34 cellular contexts compared by ENCODE assay signal in the genomic region with DNA sequence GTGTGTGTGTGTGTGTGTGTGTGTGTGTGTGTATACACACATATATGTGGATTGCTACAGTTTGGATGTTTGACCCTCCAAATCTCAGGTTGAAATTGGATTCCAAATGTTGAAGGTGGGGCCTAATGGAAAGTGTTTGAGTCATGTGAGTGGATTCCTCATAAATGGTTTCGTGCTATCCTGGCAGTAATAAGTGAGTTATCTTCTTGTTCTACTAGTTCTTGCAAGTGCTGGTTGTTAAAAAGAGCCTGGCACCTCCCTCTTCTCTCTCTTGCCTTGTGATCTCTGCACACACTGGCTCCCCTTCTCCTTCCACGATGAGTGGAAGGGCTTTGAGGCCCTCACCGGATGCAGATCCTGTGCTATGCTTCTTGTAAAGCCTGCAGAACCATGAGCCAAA.
"Had no signal": no experiment of that assay in that cellular context is flagged by ENCODE, and none has a peak within 500 bp of the region (broad histone marks: within the 10 kb centered on the region; RNA-seq: fewer than 3 reads in every experiment).

No MANE protein-coding gene starts in this region.

- H3K4me3 Mint-ChIP-seq: activated CD4-positive, alpha-beta memory T cell treated with anti-CD3 and anti-CD28 coated beads for 36 hours; activated CD4-positive, alpha-beta T cell treated with anti-CD3 and anti-CD28 coated beads for 36 hours; activated naive CD4-positive, alpha-beta T cell treated with anti-CD3 and anti-CD28 coated beads for 36 hours; activated T-cell treated with anti-CD3 and anti-CD28 coated beads, Interleukin-2, amount 50 U/mL, for 4 hours; activated T-helper 1 cell treated with anti-CD3 and anti-CD28 coated beads, Interleukin-12 subunit alpha, Interleukin-12 subunit beta, Interleukin-2, Interleukin-4 antibody, amounts not matched to agents 30 ng/mL and 10 ng/mL and 1 ng/mL, durations not matched to agents 14 hours and 24 hours and 36 hours had no signal

- H3K9me3 ChIP-seq: adrenal gland, body of pancreas had no signal

- H3K27me3 Mint-ChIP-seq: activated CD4-positive, alpha-beta memory T cell treated with anti-CD3 and anti-CD28 coated beads for 36 hours; activated CD4-positive, alpha-beta T cell treated with anti-CD3 and anti-CD28 coated beads for 36 hours had no signal

- H3K36me3 ChIP-seq: adrenal gland, breast epithelium had no signal

- H2AFZ ChIP-seq: PC-9 had no signal

- H3K4me2 ChIP-seq: PC-9 had no signal

- H3K4me3 ChIP-seq: adrenal gland, body of pancreas, breast epithelium, PC-9 had no signal

- H3K27ac ChIP-seq: adrenal gland, body of pancreas, breast epithelium, PC-9 had no signal

- H3K9me3 Mint-ChIP-seq: activated T-cell treated with anti-CD3 and anti-CD28 coated beads, Interleukin-2, amount 50 U/mL, for 4 hours; activated T-helper 1 cell treated with anti-CD3 and anti-CD28 coated beads, Interleukin-12 subunit alpha, Interleukin-12 subunit beta, Interleukin-2, Interleukin-4 antibody, amounts not matched to agents 30 ng/mL and 10 ng/mL and 1 ng/mL, durations not matched to agents 14 hours and 24 hours and 36 hours had no signal

- FAIRE-seq: RCC 7860 had no signal

- H3K36me3 Mint-ChIP-seq: activated CD4-positive, alpha-beta memory T cell treated with anti-CD3 and anti-CD28 coated beads for 36 hours had no signal

- H3K27me3 ChIP-seq: adrenal gland, body of pancreas, breast epithelium had no signal

- H3K4me1 ChIP-seq: adrenal gland, body of pancreas, breast epithelium had no signal

- ATAC-seq: activated CD4-positive, alpha-beta T cell treated with anti-CD3 and anti-CD28 coated beads for 36 hours; activated CD4-positive, CD25-positive, alpha-beta regulatory T cell treated with anti-CD3 and anti-CD28 coated beads, Interleukin-2, amount 50 U/mL, for 24 hours; activated naive CD4-positive, alpha-beta T cell treated with anti-CD3 and anti-CD28 coated beads, Interleukin-2, amount 50 U/mL, for 72 hours; activated T-cell treated with anti-CD3 and anti-CD28 coated beads, Interleukin-2, amount 50 U/mL, for 4 hours; body of pancreas had no signal

- DNase-seq: activated CD4-positive, alpha-beta memory T cell treated with anti-CD3 and anti-CD28 coated beads for 36 hours; activated CD4-positive, alpha-beta T cell treated with anti-CD3 and anti-CD28 coated beads for 36 hours; activated CD4-positive, alpha-beta T cell treated with anti-CD3 and anti-CD28 coated beads, Interleukin-2, amount 50 U/mL, for 1 hour; activated CD8-positive, alpha-beta memory T cell treated with anti-CD3 and anti-CD28 coated beads, Interleukin-2, amount 50 U/mL, for 4 hours; activated gamma-delta T cell treated with Interleukin-2 at 50 U/mL for 16 hours; activated naive CD4-positive, alpha-beta T cell treated with anti-CD3 and anti-CD28 coated beads for 36 hours; activated T-cell treated with anti-CD3 and anti-CD28 coated beads for 4 hours; activated T-cell treated with anti-CD3 and anti-CD28 coated beads, Interleukin-2, amount 50 U/mL, for 4 hours; adrenal gland; body of pancreas; caudate nucleus; Kasumi-1; KG1; MM.1S; MV-4-11; NCI-H1092; NCI-H1436 treated with DMSO at 0.1 percent for 48 hours; NCI-H1694 treated with DMSO at 0.1 percent for 48 hours; NCI-H2029; NCI-H345; NCI-H524 treated with DMSO at 0.1 percent for 48 hours; NCI-H748 treated with DMSO at 0.1 percent for 48 hours; NK-92 treated with Interleukin-12 subunit alpha and Interleukin-12 subunit beta, amount 100 ng/mL, for 24 hours; PC-9; Right ventricle myocardium superior; SW 1271; T-helper 1 cell; T-helper 2 cell; T-helper 9 cell had no signal

- H3K4me1 Mint-ChIP-seq: activated CD4-positive, alpha-beta T cell treated with anti-CD3 and anti-CD28 coated beads for 36 hours had no signal

- H3K27ac Mint-ChIP-seq: activated CD4-positive, alpha-beta memory T cell treated with anti-CD3 and anti-CD28 coated beads for 36 hours; activated CD4-positive, alpha-beta T cell treated with anti-CD3 and anti-CD28 coated beads for 36 hours; activated naive CD4-positive, alpha-beta T cell treated with anti-CD3 and anti-CD28 coated beads for 36 hours; activated naive CD4-positive, alpha-beta T cell treated with anti-CD3 and anti-CD28 coated beads, Interleukin-2, amount 50 U/mL, for 72 hours; activated T-helper 1 cell treated with anti-CD3 and anti-CD28 coated beads, Interleukin-12 subunit alpha, Interleukin-12 subunit beta, Interleukin-2, Interleukin-4 antibody, amounts not matched to agents 30 ng/mL and 10 ng/mL and 1 ng/mL, durations not matched to agents 14 hours and 24 hours and 36 hours had no signal
